ENCODE assay signal across 7 cellular contexts in the genomic region with DNA sequence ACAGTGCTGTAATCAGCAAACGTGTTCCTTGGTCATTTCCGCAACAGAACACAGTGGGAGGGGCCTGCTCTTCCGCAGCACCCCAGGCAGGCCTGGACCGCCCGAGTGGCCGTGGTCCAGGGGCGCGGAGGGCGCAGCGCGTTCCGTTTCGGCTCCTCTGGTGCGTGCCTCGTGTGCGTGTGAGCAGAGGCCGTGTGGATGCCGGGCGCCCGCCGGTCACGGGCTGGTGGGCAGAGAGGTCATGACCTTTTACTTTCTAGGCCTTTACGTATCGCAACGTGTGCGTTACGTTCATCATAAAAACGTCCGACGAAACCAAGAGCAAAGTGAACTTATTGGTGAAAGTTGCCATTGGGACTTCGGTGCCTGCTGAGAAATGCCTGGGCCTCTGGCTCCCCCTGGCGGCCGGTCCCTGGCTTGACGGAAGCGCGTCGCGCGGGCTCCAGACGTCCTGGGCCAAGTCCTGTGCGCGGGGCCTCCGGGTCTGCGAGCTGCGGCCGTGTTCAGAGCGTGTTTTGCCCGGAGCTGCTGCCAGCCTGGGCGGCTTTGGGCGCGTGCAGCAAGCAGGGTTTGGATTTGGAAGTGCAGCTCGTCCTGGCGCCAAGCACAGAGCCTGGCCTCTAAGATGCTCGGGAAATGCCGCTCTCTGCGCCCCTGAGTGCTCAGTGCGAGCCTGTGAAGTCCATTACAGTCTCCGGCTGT. TPM values are rescaled to one million over a fixed set of nuclear protein-coding genes. Genes with fewer than 3 reads are reported as not detected.
DNase-seq lines count a peak whose midpoint lies in the region; ATAC-seq, FAIRE-seq and TF ChIP-seq lines count a peak whose summit lies in the region.

No MANE protein-coding gene starts in this region.

- H3K9me3 ChIP-seq in pancreas (no peaks in the 10 kb centered on the region), thoracic aorta (no peaks in the 10 kb centered on the region)

- peak; percentile 95 for TF ChIP-seq CTCF in GM12872 (IDR thresholded peaks at IDR 0.05; ENCODE audit: insufficient read depth, low read depth, low read length)
- TF ChIP-seq CTCF in pancreas (IDR thresholded peaks at IDR 0.05): peak; percentile 93 to 98 (median 98)
- peak; percentile 99 for TF ChIP-seq CTCF in thoracic aorta (IDR thresholded peaks at IDR 0.05)

- ATAC-seq in pancreas (peak; percentile 82 to 95 (median 92)), thoracic aorta (ENCODE audit: insufficient number of reproducible peaks, low FRiP score, low read depth) (peak; percentile 62)

- FAIRE-seq in pancreas (lab: Jason Lieb, UNC): no peak

- H3K4me3 ChIP-seq in pancreas: peak overlapping the region in 1 of 4 donors; percentile 31
- H3K4me3 ChIP-seq in thoracic aorta: peak overlapping the region; percentile 74

- H3K36me3 ChIP-seq in pancreas (no peaks in the 10 kb centered on the region), thoracic aorta (no peaks in the 10 kb centered on the region)

- 12 to 19% methylated on average over 58 of the region's 58 CpGs for WGBS in pancreas, 2 donors

- in situ Hi-C loops in KBM-7 (cut with MboI; ENCODE audit: low pct_unique_long_range_greater_than_20kb, low sequenced_read_pairs): loop anchor here (25.0 kb wide), 1 partner anchor 302 kb away; no protein-coding TSS in a partner anchor

- no peaks in the 10 kb centered on the region for H3K27me3 ChIP-seq in pancreas
- no peaks in the 10 kb centered on the region for H3K27me3 ChIP-seq in thoracic aorta (replicated peaks; ENCODE audit: insufficient read depth)

- peak; percentile 89 for DNase-seq in KBM-7
- peak; percentile 15 for DNase-seq in SKM-1 (lab: John Stamatoyannopoulos, UW; ENCODE audit: unreplicated experiment)
- DNase-seq in activated naive CD4-positive, alpha-beta T cell treated with anti-CD3 and anti-CD28 coated beads, Interleukin-2, amount 50 U/mL, for 16 hours: peak; percentile 85
- DNase-seq in glomerular endothelial cell (ENCODE audit: extremely low read depth, low read depth, low spot score): peak; percentile 66
- peak; percentile 63 to 95 (median 81) for DNase-seq in pancreas
- DNase-seq in thoracic aorta (ENCODE audit: low spot score): peak; percentile 43

- intact Hi-C loops in pancreas (cut with DNase I): loop anchor here in 1 of 3 donors (5.0 to 10.0 kb wide), 2 partner anchors 147 to 295 kb away; no protein-coding TSS in a partner anchor

- H3K4me1 ChIP-seq in pancreas (no peaks in the 10 kb centered on the region), thoracic aorta (ENCODE audit: control insufficient read depth in 1 of 2, low read depth in 2 of 2) (peaks cover 11 to 26% of the 10 kb centered on the region in 2 donors)

- H3K27ac ChIP-seq in pancreas: peak overlapping the region; percentile 27 to 69 (median 44)
- peak overlapping the region; percentile 91 to 93 for H3K27ac ChIP-seq in thoracic aorta

RNA-seq across cellular contexts. Expression of a gene that starts 34.4 kb away (rescaled TPM):
- total RNA-seq in glomerular endothelial cell (1,199 and 1,391 TPM in 2 replicates), pancreas (10 to 100 TPM; 38.7 to 93.0 (median 62.4) TPM), thoracic aorta (100 to 1,000 TPM; 507 to 811 TPM)
- polyA plus RNA-seq in pancreas: 100 to 1,000 TPM; 285 to 301 TPM

Comparison
In these comparisons a context has a peak if more than half of its experiments do, and no peak if none do; other contexts are left out.
1. DNase-seq: peak in every context shown above with its lines; median percentile 89 in KBM-7; 85 in activated naive CD4-positive, alpha-beta T cell treated with anti-CD3 and anti-CD28 coated beads, Interleukin-2, amount 50 U/mL, for 16 hours; 81 in pancreas; 66 in glomerular endothelial cell; 43 in thoracic aorta; 15 in SKM-1.
2. RNA of a gene that starts 34.4 kb away (total RNA-seq): 1,199 to 1,391 TPM in glomerular endothelial cell and 507 to 811 TPM in thoracic aorta; 38.7 to 93.0 TPM in pancreas; every median in the first group is over 4 times any median in the second.
3. Peak in every context shown above with its lines, with median percentiles within 50 percentile points of each other: CTCF ChIP-seq.